In the genomic region with DNA sequence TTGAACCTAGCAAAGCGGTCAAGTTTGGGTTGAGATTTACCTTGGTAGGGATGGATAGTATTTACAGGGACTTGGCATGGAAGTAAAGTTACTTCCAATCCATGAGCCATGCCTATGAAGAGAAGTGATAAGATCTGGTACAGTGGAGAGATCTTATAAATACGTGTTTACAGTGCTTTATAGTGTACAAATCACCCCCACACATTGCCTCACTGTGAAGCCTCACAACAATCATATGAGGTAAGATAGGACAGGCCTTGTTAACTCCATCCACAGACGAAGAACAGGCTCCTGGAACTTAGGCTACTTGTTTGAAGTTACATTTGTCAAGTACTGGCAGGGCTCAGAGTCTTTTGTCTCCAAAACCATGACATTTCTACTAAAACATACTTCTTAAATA, we compare ENCODE assay signal across 22 cellular contexts.
A peak's percentile ranks its signal among the peaks of the same experiment; 100 is the strongest.
DNase-seq lines count a peak whose midpoint lies in the region; TF ChIP-seq lines count a peak whose summit lies in the region.
"Had no signal": no experiment of that assay in that cellular context is flagged by ENCODE, and none has a peak within 500 bp of the region (broad histone marks: within the 10 kb centered on the region; RNA-seq: fewer than 3 reads in every experiment).

No MANE protein-coding gene starts in this region.

- DNase-seq in LNCaP clone FGC (ENCODE audit: low read depth) (peak; percentile 88), NCI-H1048 (lab: John Stamatoyannopoulos, UW) (no peak), kidney glomerular epithelial cell (lab: John Stamatoyannopoulos, UW) (no peak)
- DNase-seq in activated CD4-positive, CD25-positive, alpha-beta regulatory T cell treated with anti-CD3 and anti-CD28 coated beads, Interleukin-2, amount 50 U/mL, for 72 hours, result no peak
- DNase-seq: 8988T; ACHN; BE2C; C1 segment of cervical spinal cord; CD4-positive, alpha-beta memory T cell; CD4-positive, CD25-positive, alpha-beta regulatory T cell; CD8-positive, alpha-beta memory T cell; COR-L47; DMS 273 treated with DMSO at 0.1 percent for 48 hours; DMS153; DMS53; DMS79; DND-41; EL; GDM1 had no signal

- peak overlapping the region; percentile 28 for H3K27ac ChIP-seq in VCaP
- H3K27ac ChIP-seq: BLaER1 had no signal

- H3K4me3 ChIP-seq in LNCaP clone FGC (ENCODE audit: low read depth, low read length), result no peak overlapping the region
- H3K4me3 ChIP-seq: BLaER1, GM12878 had no signal

- TF ChIP-seq CTCF in LNCaP clone FGC (IDR thresholded peaks at IDR 0.05; ENCODE audit: control insufficient read depth, extremely low read depth, insufficient read depth), result no peak
- TF ChIP-seq CTCF in VCaP (conservative IDR thresholded peaks at IDR 0.05), result no peak
